Comparison of ENCODE assay signal across 1 cellular context in genomic region chr15:84915011-84915958, GRCh38.
TF ChIP-seq lines count a peak whose summit lies in the region.

No MANE protein-coding gene starts in this region.

TF ChIP-seq in HEK293, 187 proteins besides CTCF, POLR2A, EP300 and RAD21 (continued from another document and continues in another):
- TF ChIP-seq TSHZ1 (tag by site-specific recombination; IDR thresholded peaks at IDR 0.05; ENCODE audit: borderline replicate concordance), result peak; percentile 90
- peak; percentile 69 for TF ChIP-seq ZNF623 (tag by site-specific recombination; IDR thresholded peaks at IDR 0.05)
- peak; percentile 49 for TF ChIP-seq ZNF341 (tag by site-specific recombination; IDR thresholded peaks at IDR 0.05; ENCODE audit: low read depth)
- TF ChIP-seq ZNF394 (tag by site-specific recombination; IDR thresholded peaks at IDR 0.05; ENCODE audit: borderline replicate concordance), result peak; percentile 48
- no peak for TF ChIP-seq HOXA7 (CRISPR knock-in tag; IDR thresholded peaks at IDR 0.05; ENCODE audit: borderline replicate concordance)
- peak; percentile 82 for TF ChIP-seq GLIS2 (tag by site-specific recombination; IDR thresholded peaks at IDR 0.05)
- TF ChIP-seq, protein P1, sequence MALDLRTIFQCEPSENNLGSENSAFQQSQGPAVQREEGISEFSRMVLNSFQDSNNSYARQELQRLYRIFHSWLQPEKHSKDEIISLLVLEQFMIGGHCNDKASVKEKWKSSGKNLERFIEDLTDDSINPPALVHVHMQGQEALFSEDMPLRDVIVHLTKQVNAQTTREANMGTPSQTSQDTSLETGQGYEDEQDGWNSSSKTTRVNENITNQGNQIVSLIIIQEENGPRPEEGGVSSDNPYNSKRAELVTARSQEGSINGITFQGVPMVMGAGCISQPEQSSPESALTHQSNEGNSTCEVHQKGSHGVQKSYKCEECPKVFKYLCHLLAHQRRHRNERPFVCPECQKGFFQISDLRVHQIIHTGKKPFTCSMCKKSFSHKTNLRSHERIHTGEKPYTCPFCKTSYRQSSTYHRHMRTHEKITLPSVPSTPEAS (tag by site-specific recombination; IDR thresholded peaks at IDR 0.05), result no peak
- no peak for TF ChIP-seq ZNF571 (tag by site-specific recombination; IDR thresholded peaks at IDR 0.05)
- no peak for TF ChIP-seq KLF9 (tag by site-specific recombination; IDR thresholded peaks at IDR 0.05; ENCODE audit: low read depth)
- TF ChIP-seq SETDB1 (IDR thresholded peaks at IDR 0.05; ENCODE audit: insufficient read length, low read length), result no peak
- TF ChIP-seq ZNF366 (tag by site-specific recombination; conservative IDR thresholded peaks at IDR 0.05), result peak; percentile 84
- TF ChIP-seq ZBTB48 (tag by site-specific recombination; IDR thresholded peaks at IDR 0.05), result 0 out of 2 replicates have a peak, but pooled peaks have one; percentile 27
- no peak for TF ChIP-seq ZNF184 (tag by site-specific recombination; IDR thresholded peaks at IDR 0.05)
- TF ChIP-seq GLIS1 (tag by site-specific recombination; IDR thresholded peaks at IDR 0.05), result peak; percentile 95
- TF ChIP-seq KLF1 (tag by site-specific recombination; IDR thresholded peaks at IDR 0.05), result peak; percentile 25; the same call in 1 of the 2 replicates
- no peak for TF ChIP-seq ZNF664 (tag by site-specific recombination; IDR thresholded peaks at IDR 0.05)
- TF ChIP-seq ZNF202 (tag by site-specific recombination; IDR thresholded peaks at IDR 0.05; ENCODE audit: borderline replicate concordance), result no peak
- peak; percentile 71 for TF ChIP-seq WT1 (tag by site-specific recombination; IDR thresholded peaks at IDR 0.05)
- peak; percentile 75; the same call in 1 of the 2 replicates for TF ChIP-seq KLF16 (tag by site-specific recombination; IDR thresholded peaks at IDR 0.05)
- no peak for TF ChIP-seq ZNF214 (tag by site-specific recombination; IDR thresholded peaks at IDR 0.05; ENCODE audit: borderline replicate concordance)
- TF ChIP-seq ZNF560 (tag by site-specific recombination; IDR thresholded peaks at IDR 0.05; ENCODE audit: borderline replicate concordance), result no peak
- TF ChIP-seq, protein P2, sequence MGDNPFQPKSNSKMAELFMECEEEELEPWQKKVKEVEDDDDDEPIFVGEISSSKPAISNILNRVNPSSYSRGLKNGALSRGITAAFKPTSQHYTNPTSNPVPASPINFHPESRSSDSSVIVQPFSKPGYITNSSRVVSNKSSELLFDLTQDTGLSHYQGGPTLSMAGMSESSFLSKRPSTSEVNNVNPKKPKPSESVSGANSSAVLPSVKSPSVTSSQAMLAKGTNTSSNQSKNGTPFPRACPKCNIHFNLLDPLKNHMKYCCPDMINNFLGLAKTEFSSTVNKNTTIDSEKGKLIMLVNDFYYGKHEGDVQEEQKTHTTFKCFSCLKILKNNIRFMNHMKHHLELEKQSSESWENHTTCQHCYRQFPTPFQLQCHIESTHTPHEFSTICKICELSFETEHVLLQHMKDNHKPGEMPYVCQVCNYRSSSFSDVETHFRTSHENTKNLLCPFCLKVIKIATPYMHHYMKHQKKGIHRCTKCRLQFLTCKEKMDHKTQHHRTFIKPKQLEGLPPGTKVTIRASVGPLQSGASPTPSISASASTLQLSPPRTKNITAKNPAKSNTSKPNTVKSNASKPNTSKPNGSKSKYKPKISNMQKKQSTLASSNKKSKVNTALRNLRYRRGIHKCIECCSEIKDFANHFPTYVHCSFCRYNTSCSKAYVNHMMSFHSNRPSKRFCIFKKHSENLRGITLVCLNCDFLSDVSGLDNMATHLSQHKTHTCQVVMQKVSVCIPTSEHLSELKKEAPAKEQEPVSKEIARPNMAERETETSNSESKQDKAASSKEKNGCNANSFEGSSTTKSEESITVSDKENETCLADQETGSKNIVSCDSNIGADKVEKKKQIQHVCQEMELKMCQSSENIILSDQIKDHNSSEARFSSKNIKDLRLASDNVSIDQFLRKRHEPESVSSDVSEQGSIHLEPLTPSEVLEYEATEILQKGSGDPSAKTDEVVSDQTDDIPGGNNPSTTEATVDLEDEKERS (tag by site-specific recombination; IDR thresholded peaks at IDR 0.05), result no peak
- no peak for TF ChIP-seq ZNF529 (tag by site-specific recombination; IDR thresholded peaks at IDR 0.05; ENCODE audit: insufficient replicate concordance)
- TF ChIP-seq SALL2 (tag by site-specific recombination; IDR thresholded peaks at IDR 0.05; ENCODE audit: borderline replicate concordance), result no peak
- TF ChIP-seq YY2 (tag by site-specific recombination; IDR thresholded peaks at IDR 0.05), result no peak
- peak; percentile 84; the same call in 1 of the 2 replicates for TF ChIP-seq KLF8 (tag by site-specific recombination; IDR thresholded peaks at IDR 0.05)
- no peak for TF ChIP-seq ZNF48 (tag by site-specific recombination; IDR thresholded peaks at IDR 0.05)
- TF ChIP-seq ZNF140 (tag by site-specific recombination; IDR thresholded peaks at IDR 0.05), result no peak
- TF ChIP-seq ZNF843 (tag by site-specific recombination; IDR thresholded peaks at IDR 0.05), result peak; percentile 45; the same call in 1 of the 2 replicates
- TF ChIP-seq ZNF792 (tag by site-specific recombination; IDR thresholded peaks at IDR 0.05), result no peak
- TF ChIP-seq ZBTB49 (tag by site-specific recombination; IDR thresholded peaks at IDR 0.05; ENCODE audit: low read depth), result no peak
- TF ChIP-seq, protein P3, sequence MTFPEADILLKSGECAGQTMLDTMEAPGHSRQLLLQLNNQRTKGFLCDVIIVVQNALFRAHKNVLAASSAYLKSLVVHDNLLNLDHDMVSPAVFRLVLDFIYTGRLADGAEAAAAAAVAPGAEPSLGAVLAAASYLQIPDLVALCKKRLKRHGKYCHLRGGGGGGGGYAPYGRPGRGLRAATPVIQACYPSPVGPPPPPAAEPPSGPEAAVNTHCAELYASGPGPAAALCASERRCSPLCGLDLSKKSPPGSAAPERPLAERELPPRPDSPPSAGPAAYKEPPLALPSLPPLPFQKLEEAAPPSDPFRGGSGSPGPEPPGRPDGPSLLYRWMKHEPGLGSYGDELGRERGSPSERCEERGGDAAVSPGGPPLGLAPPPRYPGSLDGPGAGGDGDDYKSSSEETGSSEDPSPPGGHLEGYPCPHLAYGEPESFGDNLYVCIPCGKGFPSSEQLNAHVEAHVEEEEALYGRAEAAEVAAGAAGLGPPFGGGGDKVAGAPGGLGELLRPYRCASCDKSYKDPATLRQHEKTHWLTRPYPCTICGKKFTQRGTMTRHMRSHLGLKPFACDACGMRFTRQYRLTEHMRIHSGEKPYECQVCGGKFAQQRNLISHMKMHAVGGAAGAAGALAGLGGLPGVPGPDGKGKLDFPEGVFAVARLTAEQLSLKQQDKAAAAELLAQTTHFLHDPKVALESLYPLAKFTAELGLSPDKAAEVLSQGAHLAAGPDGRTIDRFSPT (tag by site-specific recombination; IDR thresholded peaks at IDR 0.05), result peak; percentile 95
- peak; percentile 65 for TF ChIP-seq EGR2 (tag by site-specific recombination; IDR thresholded peaks at IDR 0.05; ENCODE audit: low read depth)
- peak; percentile 91 for TF ChIP-seq ZFP69B (tag by site-specific recombination; IDR thresholded peaks at IDR 0.05)
- no peak; the same call in 1 of the 2 replicates for TF ChIP-seq ZNF391 (tag by site-specific recombination; IDR thresholded peaks at IDR 0.05; ENCODE audit: borderline replicate concordance, low read depth)
- TF ChIP-seq, protein P4, sequence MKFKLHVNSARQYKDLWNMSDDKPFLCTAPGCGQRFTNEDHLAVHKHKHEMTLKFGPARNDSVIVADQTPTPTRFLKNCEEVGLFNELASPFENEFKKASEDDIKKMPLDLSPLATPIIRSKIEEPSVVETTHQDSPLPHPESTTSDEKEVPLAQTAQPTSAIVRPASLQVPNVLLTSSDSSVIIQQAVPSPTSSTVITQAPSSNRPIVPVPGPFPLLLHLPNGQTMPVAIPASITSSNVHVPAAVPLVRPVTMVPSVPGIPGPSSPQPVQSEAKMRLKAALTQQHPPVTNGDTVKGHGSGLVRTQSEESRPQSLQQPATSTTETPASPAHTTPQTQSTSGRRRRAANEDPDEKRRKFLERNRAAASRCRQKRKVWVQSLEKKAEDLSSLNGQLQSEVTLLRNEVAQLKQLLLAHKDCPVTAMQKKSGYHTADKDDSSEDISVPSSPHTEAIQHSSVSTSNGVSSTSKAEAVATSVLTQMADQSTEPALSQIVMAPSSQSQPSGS (tag by site-specific recombination; IDR thresholded peaks at IDR 0.05; ENCODE audit: low read depth), result peak; percentile 98
- peak; percentile 69 for TF ChIP-seq SP3 (tag by site-specific recombination; IDR thresholded peaks at IDR 0.05)
- TF ChIP-seq, protein P5, sequence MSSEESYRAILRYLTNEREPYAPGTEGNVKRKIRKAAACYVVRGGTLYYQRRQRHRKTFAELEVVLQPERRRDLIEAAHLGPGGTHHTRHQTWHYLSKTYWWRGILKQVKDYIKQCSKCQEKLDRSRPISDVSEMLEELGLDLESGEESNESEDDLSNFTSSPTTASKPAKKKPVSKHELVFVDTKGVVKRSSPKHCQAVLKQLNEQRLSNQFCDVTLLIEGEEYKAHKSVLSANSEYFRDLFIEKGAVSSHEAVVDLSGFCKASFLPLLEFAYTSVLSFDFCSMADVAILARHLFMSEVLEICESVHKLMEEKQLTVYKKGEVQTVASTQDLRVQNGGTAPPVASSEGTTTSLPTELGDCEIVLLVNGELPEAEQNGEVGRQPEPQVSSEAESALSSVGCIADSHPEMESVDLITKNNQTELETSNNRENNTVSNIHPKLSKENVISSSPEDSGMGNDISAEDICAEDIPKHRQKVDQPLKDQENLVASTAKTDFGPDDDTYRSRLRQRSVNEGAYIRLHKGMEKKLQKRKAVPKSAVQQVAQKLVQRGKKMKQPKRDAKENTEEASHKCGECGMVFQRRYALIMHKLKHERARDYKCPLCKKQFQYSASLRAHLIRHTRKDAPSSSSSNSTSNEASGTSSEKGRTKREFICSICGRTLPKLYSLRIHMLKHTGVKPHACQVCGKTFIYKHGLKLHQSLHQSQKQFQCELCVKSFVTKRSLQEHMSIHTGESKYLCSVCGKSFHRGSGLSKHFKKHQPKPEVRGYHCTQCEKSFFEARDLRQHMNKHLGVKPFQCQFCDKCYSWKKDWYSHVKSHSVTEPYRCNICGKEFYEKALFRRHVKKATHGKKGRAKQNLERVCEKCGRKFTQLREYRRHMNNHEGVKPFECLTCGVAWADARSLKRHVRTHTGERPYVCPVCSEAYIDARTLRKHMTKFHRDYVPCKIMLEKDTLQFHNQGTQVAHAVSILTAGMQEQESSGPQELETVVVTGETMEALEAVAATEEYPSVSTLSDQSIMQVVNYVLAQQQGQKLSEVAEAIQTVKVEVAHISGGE (tag by site-specific recombination; conservative IDR thresholded peaks at IDR 0.05; ENCODE audit: low read depth), result no peak
- TF ChIP-seq, protein P6, sequence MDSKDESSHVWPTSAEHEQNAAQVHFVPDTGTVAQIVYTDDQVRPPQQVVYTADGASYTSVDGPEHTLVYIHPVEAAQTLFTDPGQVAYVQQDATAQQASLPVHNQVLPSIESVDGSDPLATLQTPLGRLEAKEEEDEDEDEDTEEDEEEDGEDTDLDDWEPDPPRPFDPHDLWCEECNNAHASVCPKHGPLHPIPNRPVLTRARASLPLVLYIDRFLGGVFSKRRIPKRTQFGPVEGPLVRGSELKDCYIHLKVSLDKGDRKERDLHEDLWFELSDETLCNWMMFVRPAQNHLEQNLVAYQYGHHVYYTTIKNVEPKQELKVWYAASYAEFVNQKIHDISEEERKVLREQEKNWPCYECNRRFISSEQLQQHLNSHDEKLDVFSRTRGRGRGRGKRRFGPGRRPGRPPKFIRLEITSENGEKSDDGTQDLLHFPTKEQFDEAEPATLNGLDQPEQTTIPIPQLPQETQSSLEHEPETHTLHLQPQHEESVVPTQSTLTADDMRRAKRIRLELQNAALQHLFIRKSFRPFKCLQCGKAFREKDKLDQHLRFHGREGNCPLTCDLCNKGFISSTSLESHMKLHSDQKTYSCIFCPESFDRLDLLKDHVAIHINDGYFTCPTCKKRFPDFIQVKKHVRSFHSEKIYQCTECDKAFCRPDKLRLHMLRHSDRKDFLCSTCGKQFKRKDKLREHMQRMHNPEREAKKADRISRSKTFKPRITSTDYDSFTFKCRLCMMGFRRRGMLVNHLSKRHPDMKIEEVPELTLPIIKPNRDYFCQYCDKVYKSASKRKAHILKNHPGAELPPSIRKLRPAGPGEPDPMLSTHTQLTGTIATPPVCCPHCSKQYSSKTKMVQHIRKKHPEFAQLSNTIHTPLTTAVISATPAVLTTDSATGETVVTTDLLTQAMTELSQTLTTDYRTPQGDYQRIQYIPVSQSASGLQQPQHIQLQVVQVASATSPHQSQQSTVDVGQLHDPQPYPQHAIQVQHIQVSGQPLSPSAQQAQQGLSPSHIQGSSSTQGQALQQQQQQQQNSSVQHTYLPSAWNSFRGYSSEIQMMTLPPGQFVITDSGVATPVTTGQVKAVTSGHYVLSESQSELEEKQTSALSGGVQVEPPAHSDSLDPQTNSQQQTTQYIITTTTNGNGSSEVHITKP (tag by site-specific recombination; IDR thresholded peaks at IDR 0.05), result peak; percentile 85
